8 cellular contexts compared by ENCODE assay signal in the genomic region with DNA sequence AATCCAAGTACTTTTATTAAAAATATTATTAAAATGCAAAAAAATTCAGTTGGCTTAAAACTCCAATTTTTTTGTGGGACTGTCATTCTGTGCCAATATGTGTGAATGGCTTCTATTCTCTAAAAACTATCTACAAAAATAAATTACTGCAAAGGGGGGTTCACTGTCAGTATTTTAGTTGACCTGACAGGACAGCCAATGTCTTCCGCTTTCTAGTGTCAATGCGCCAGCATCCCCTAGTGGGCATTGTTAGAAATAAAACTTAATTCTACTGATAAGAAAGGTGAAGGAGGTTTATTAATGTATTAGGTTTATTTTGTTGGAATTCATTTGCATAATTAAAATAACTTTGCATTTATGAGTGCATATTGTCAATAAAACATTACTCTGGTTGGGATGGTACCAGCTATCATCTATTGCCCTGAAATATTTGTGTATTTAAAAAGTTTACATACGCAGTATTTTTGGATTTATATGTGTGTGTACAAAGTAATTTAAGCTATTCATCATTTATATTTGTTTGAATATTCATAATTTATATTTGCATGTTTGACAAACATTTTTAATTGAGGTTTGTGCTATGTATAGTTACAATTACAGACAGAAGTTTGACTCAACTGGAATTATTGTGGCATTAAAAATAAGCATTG.
DNase-seq lines count a peak whose midpoint lies in the region; ATAC-seq and TF ChIP-seq lines count a peak whose summit lies in the region.

No MANE protein-coding gene starts in this region.

- peak; percentile 67 for TF ChIP-seq CTCF in GM12865 (IDR thresholded peaks at IDR 0.05; ENCODE audit: insufficient read depth, low read depth, low read length, missing control alignments)

- ATAC-seq in stimulated activated naive CD8-positive, alpha-beta T cell treated with anti-CD3 and anti-CD28 coated beads, Interleukin-15, Interleukin-2, amounts not matched to agents 100 U/mL and 50 U/mL, for 24 hours = no peak
- ATAC-seq in GM21528 (IDR thresholded peaks at IDR 0.05; ENCODE audit: low FRiP score, unreplicated experiment) = no peak

- H3K4me3 ChIP-seq in GM12865 (ENCODE audit: low read depth, low read length) = no peak overlapping the region

- in situ Hi-C loops in ACHN (cut with HindIII; ENCODE audit: low pct_ligation_motif_present, low pct_unique_long_range_greater_than_20kb, low sequenced_read_pairs) = no loop called here

- DNase-seq in ACHN (peak; percentile 38), GM12865 (ENCODE audit: low read depth) (peak; percentile 16), MV-4-11 (lab: John Stamatoyannopoulos, UW) (peak; percentile 5), hippocampal formation (lab: John Stamatoyannopoulos, UW) (peak; percentile 4 to 24), SKM-1 treated with dmso at 0.1 percent for 144 hours (lab: John Stamatoyannopoulos, UW; ENCODE audit: unreplicated experiment) (no peak)
- DNase-seq in activated CD4-positive, alpha-beta T cell treated with anti-CD3 and anti-CD28 coated beads, Interleukin-2, amount 50 U/mL, for 1 hour = peak; percentile 15
- DNase-seq in stimulated activated naive CD8-positive, alpha-beta T cell treated with anti-CD3 and anti-CD28 coated beads, Interleukin-15, Interleukin-2, amounts not matched to agents 100 U/mL and 50 U/mL, for 24 hours = peak; percentile 29
